In the genomic region with DNA sequence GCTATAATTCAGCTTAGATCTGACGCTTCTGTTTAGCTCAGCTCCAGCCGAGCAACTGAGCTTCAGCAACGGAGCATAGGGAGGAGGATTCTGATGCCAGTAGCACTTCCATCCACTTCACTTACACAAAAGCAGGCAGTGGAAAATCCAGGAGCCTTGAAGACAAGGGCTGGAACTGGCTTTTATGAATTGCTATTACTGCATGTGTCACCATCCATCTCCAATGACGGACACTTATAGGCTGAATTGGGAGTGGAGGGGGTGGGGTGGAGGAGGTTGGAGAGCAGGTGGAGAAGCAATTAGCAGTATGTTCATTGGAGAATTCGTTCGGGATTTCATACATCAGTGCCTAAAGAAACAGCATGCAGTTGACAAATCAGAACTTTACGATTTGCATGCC, we compare ENCODE assay signal across 25 cellular contexts. TPM values are rescaled to one million over a fixed set of nuclear protein-coding genes. Genes with fewer than 3 reads are reported as not detected.
DNase-seq lines count a peak whose midpoint lies in the region; ATAC-seq and TF ChIP-seq lines count a peak whose summit lies in the region.
"Had no signal": no experiment of that assay in that cellular context is flagged by ENCODE, and none has a peak within 500 bp of the region (broad histone marks: within the 10 kb centered on the region; RNA-seq: fewer than 3 reads in every experiment).

No MANE protein-coding gene starts in this region.

- no peaks in the 10 kb centered on the region for H3K36me3 ChIP-seq in GM23338 (ENCODE audit: insufficient read depth)
- H3K36me3 ChIP-seq: HAP-1, heart right ventricle, SJSA1 had no signal

- DNase-seq in DMS79 (lab: John Stamatoyannopoulos, UW) (peak; percentile 70), NCI-H128 (lab: John Stamatoyannopoulos, UW; ENCODE audit: unreplicated experiment) (peak; percentile 11), NCI-H2227 treated with DMSO at 0.1 percent for 48 hours (lab: John Stamatoyannopoulos, UW) (peak; percentile 44), left kidney (ENCODE audit: low read depth, low spot score) (peak; percentile 61), T-helper 17 cell (no peak), GM23338 (ENCODE audit: low spot score) (no peak), RKO (ENCODE audit: low spot score) (no peak)
- DNase-seq: activated CD4-positive, alpha-beta T cell treated with anti-CD3 and anti-CD28 coated beads for 36 hours; activated CD8-positive, alpha-beta memory T cell treated with anti-CD3 and anti-CD28 coated beads for 24 hours; activated gamma-delta T cell treated with Interleukin-2 at 50 U/mL for 16 hours; activated naive CD8-positive, alpha-beta T cell treated with anti-CD3 and anti-CD28 coated beads, Interleukin-2, amount 50 U/mL, for 24 hours; activated T-cell treated with anti-CD3 and anti-CD28 coated beads, Interleukin-2, amount 50 U/mL, for 1 hour; C1 segment of cervical spinal cord; effector CD8-positive, alpha-beta T cell; erythroblast; foreskin fibroblast; heart right ventricle; mesendoderm; MV-4-11; naive B cell had no signal

- no peak overlapping the region for H2AFZ ChIP-seq in GM23338

- no peaks in the 10 kb centered on the region for H3K27me3 ChIP-seq in GM23338 (ENCODE audit: insufficient read depth)
- H3K27me3 ChIP-seq: SJSA1 had no signal

- H3F3A ChIP-seq in GM23338 (replicated peaks; ENCODE audit: low read depth), result no peaks in the 10 kb centered on the region

- H3K36me3 Mint-ChIP-seq in T-helper 17 cell (ENCODE audit: low read depth), result no peaks in the 10 kb centered on the region
- no peaks in the 10 kb centered on the region for H3K36me3 Mint-ChIP-seq in GM23338 (ENCODE audit: low read depth)
- H3K36me3 Mint-ChIP-seq: naive B cell had no signal

- H3K27ac Mint-ChIP-seq in T-helper 17 cell, result no peak overlapping the region
- H3K27ac Mint-ChIP-seq in GM23338, result no peak overlapping the region
- H3K27ac Mint-ChIP-seq: activated CD4-positive, alpha-beta T cell treated with anti-CD3 and anti-CD28 coated beads for 36 hours; activated naive CD8-positive, alpha-beta T cell treated with anti-CD3 and anti-CD28 coated beads, Interleukin-2, amount 50 U/mL, for 24 hours; naive B cell had no signal

- no peak for TF ChIP-seq CTCF in GM23338 (conservative IDR thresholded peaks at IDR 0.05; ENCODE audit: low read depth in 2 of 2)

- no peak overlapping the region for H3K4me3 ChIP-seq in GM23338
- H3K4me3 ChIP-seq: HAP-1, SJSA1 had no signal

- ATAC-seq in T-helper 17 cell, result no peak
- ATAC-seq in GM23338, result no peak
- ATAC-seq: activated CD4-positive, alpha-beta T cell treated with anti-CD3 and anti-CD28 coated beads for 36 hours; activated naive CD8-positive, alpha-beta T cell treated with anti-CD3 and anti-CD28 coated beads, Interleukin-2, amount 50 U/mL, for 24 hours; heart right ventricle; left lobe of liver; Panc1 had no signal

- no peaks in the 10 kb centered on the region for H4K20me1 ChIP-seq in GM23338 (replicated peaks; ENCODE audit: insufficient read depth)

- H3K9me3 ChIP-seq in T-helper 17 cell (ENCODE audit: control insufficient read depth, low read length, poor library complexity, severe bottlenecking), result no peaks in the 10 kb centered on the region
- H3K9me3 ChIP-seq: HAP-1, heart right ventricle, SJSA1 had no signal

- H3K27me3 Mint-ChIP-seq in T-helper 17 cell (no peaks in the 10 kb centered on the region), GM23338 (ENCODE audit: insufficient read depth, low read depth, poor library complexity) (no peaks in the 10 kb centered on the region)
- H3K27me3 Mint-ChIP-seq: activated CD4-positive, alpha-beta T cell treated with anti-CD3 and anti-CD28 coated beads for 36 hours; activated naive CD8-positive, alpha-beta T cell treated with anti-CD3 and anti-CD28 coated beads, Interleukin-2, amount 50 U/mL, for 24 hours; naive B cell had no signal

- no peaks in the 10 kb centered on the region for H3K4me1 ChIP-seq in GM23338 (ENCODE audit: insufficient read depth)
- H3K4me1 ChIP-seq: SJSA1 had no signal

- H3K27ac ChIP-seq in GM23338 (ENCODE audit: low read depth), result no peak overlapping the region
- H3K27ac ChIP-seq: heart right ventricle, KMS-11, SJSA1 had no signal

- peaks cover 2% of the 10 kb centered on the region for H3K4me1 Mint-ChIP-seq in T-helper 17 cell
- H3K4me1 Mint-ChIP-seq in GM23338, result peaks cover 8% of the 10 kb centered on the region; the same call in 2 of the 3 replicates

- no peaks in the 10 kb centered on the region for H3K79me2 ChIP-seq in GM23338 (replicated peaks; ENCODE audit: insufficient read depth)

- no peak overlapping the region for H3K4me2 ChIP-seq in GM23338
- H3K4me2 ChIP-seq: KMS-11 had no signal

- H3K9me2 ChIP-seq in GM23338 (ENCODE audit: insufficient read depth), result no peaks in the 10 kb centered on the region

- H3K9me3 Mint-ChIP-seq in GM23338, result no peaks in the 10 kb centered on the region
- H3K9me3 Mint-ChIP-seq: activated naive CD8-positive, alpha-beta T cell treated with anti-CD3 and anti-CD28 coated beads, Interleukin-2, amount 50 U/mL, for 24 hours; naive B cell had no signal

- no peak overlapping the region for H3K4me3 Mint-ChIP-seq in T-helper 17 cell
- H3K4me3 Mint-ChIP-seq in GM23338, result no peak overlapping the region
- H3K4me3 Mint-ChIP-seq: activated CD4-positive, alpha-beta T cell treated with anti-CD3 and anti-CD28 coated beads for 36 hours; activated naive CD8-positive, alpha-beta T cell treated with anti-CD3 and anti-CD28 coated beads, Interleukin-2, amount 50 U/mL, for 24 hours; naive B cell had no signal

TF ChIP-seq in GM23338, 12 proteins besides CTCF, POLR2A, EP300 and RAD21:
- TF ChIP-seq JUNB (IDR thresholded peaks at IDR 0.05; ENCODE audit: unreplicated experiment) (no peak), CREB1 (CRISPR knock-in tag; IDR thresholded peaks at IDR 0.05; ENCODE audit: low read depth) (no peak)
- TF ChIP-seq, protein P1, sequence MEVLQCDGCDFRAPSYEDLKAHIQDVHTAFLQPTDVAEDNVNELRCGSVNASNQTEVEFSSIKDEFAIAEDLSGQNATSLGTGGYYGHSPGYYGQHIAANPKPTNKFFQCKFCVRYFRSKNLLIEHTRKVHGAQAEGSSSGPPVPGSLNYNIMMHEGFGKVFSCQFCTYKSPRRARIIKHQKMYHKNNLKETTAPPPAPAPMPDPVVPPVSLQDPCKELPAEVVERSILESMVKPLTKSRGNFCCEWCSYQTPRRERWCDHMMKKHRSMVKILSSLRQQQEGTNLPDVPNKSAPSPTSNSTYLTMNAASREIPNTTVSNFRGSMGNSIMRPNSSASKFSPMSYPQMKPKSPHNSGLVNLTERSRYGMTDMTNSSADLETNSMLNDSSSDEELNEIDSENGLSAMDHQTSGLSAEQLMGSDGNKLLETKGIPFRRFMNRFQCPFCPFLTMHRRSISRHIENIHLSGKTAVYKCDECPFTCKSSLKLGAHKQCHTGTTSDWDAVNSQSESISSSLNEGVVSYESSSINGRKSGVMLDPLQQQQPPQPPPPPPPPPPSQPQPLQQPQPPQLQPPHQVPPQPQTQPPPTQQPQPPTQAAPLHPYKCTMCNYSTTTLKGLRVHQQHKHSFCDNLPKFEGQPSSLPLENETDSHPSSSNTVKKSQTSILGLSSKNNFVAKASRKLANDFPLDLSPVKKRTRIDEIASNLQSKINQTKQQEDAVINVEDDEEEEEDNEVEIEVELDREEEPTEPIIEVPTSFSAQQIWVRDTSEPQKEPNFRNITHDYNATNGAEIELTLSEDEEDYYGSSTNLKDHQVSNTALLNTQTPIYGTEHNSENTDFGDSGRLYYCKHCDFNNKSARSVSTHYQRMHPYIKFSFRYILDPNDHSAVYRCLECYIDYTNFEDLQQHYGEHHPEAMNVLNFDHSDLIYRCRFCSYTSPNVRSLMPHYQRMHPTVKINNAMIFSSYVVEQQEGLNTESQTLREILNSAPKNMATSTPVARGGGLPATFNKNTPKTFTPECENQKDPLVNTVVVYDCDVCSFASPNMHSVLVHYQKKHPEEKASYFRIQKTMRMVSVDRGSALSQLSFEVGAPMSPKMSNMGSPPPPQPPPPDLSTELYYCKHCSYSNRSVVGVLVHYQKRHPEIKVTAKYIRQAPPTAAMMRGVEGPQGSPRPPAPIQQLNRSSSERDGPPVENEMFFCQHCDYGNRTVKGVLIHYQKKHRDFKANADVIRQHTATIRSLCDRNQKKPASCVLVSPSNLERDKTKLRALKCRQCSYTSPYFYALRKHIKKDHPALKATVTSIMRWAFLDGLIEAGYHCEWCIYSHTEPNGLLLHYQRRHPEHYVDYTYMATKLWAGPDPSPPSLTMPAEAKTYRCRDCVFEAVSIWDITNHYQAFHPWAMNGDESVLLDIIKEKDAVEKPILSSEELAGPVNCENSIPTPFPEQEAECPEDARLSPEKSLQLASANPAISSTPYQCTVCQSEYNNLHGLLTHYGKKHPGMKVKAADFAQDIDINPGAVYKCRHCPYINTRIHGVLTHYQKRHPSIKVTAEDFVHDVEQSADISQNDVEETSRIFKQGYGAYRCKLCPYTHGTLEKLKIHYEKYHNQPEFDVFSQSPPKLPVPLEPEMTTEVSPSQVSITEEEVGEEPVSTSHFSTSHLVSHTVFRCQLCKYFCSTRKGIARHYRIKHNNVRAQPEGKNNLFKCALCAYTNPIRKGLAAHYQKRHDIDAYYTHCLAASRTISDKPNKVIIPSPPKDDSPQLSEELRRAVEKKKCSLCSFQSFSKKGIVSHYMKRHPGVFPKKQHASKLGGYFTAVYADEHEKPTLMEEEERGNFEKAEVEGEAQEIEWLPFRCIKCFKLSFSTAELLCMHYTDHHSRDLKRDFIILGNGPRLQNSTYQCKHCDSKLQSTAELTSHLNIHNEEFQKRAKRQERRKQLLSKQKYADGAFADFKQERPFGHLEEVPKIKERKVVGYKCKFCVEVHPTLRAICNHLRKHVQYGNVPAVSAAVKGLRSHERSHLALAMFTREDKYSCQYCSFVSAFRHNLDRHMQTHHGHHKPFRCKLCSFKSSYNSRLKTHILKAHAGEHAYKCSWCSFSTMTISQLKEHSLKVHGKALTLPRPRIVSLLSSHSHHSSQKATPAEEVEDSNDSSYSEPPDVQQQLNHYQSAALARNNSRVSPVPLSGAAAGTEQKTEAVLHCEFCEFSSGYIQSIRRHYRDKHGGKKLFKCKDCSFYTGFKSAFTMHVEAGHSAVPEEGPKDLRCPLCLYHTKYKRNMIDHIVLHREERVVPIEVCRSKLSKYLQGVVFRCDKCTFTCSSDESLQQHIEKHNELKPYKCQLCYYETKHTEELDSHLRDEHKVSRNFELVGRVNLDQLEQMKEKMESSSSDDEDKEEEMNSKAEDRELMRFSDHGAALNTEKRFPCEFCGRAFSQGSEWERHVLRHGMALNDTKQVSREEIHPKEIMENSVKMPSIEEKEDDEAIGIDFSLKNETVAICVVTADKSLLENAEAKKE (CRISPR knock-in tag; IDR thresholded peaks at IDR 0.05), result no peak

RNA-seq across cellular contexts. Expression of a gene that starts 15.6 kb away (rescaled TPM):
- total RNA-seq in T-helper 17 cell, result 1 to 10 TPM; 7.3 to 9.8 TPM
- 7.3 and 11.2 TPM in 2 replicates for total RNA-seq in GM23338 (2014; rRNA removed; shearing (Covaris generic))
- polyA plus RNA-seq in GM23338 (2016; fragmentation: Nextera tagmentation; extraction: Ambion mirVana), result 9.6 and 10.8 TPM in 2 replicates

Comparison
In these comparisons a context has a peak if more than half of its experiments do, and no peak if none do; other contexts are left out.
1. DNase-seq: peak in DMS79 (single experiment), NCI-H128 (single experiment), NCI-H2227 treated with DMSO at 0.1 percent for 48 hours (single experiment) and left kidney (single experiment); none in T-helper 17 cell (0 of 3), GM23338 (single experiment) and RKO (single experiment).